25 cellular contexts compared by ENCODE assay signal in the genomic region with DNA sequence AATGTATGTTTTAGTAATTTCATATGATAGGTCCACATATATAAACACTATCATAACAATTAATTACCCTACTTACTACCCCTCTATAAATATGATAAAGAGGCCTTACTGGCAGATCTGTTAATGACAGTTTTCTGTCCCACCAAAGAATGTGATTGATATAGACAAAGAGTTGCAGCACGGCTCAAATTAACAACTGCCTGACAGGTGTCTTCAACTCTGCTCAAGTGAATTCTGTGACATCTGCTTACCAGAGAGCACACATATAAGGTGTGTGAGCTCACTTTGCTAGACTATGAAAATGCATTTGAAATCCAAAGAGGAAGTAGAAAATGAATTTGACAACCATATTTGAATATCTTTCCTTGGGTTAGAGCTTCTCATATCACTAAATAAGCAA. TPM values are rescaled to one million over a fixed set of nuclear protein-coding genes. Genes with fewer than 3 reads are reported as not detected.
DNase-seq lines count a peak whose midpoint lies in the region; ATAC-seq and TF ChIP-seq lines count a peak whose summit lies in the region.
"Had no signal": no experiment of that assay in that cellular context is flagged by ENCODE, and none has a peak within 500 bp of the region (broad histone marks: within the 10 kb centered on the region; RNA-seq: fewer than 3 reads in every experiment).

No MANE protein-coding gene starts in this region.

- H3K4me3 ChIP-seq in GM06990 (replicated peaks; ENCODE audit: low read depth, low read length) (no peak overlapping the region), OCI-LY3 (ENCODE audit: low read length) (no peak overlapping the region), neural cell (ENCODE audit: low read length) (no peak overlapping the region), trophoblast cell (ENCODE audit: low read depth, low read length) (no peak overlapping the region)
- no peak overlapping the region for H3K4me3 ChIP-seq in CD8-positive, alpha-beta memory T cell (ENCODE audit: low read length)
- H3K4me3 ChIP-seq: BLaER1, K562, SJSA1 had no signal

- no peak for ATAC-seq in GM19397 (IDR thresholded peaks at IDR 0.05; ENCODE audit: unreplicated experiment)
- ATAC-seq: HepG2, K562, PC-3 had no signal

- H3K9me3 Mint-ChIP-seq in CD8-positive, alpha-beta memory T cell = peaks cover 2 to 12% (median 4%) of the 10 kb centered on the region in 5 donors

- peak; percentile 92 for TF ChIP-seq EP300 in neural cell (conservative IDR thresholded peaks at IDR 0.05; ENCODE audit: poor library complexity, severe bottlenecking)

- H3K27ac Mint-ChIP-seq in CD8-positive, alpha-beta memory T cell = no peak overlapping the region
- H3K27ac Mint-ChIP-seq: CD4-positive, CD25-positive, alpha-beta regulatory T cell had no signal

- TF ChIP-seq CTCF in GM06990 (IDR thresholded peaks at IDR 0.05; ENCODE audit: insufficient read depth, low read length, poor library complexity, severe bottlenecking) (no peak), OCI-LY3 (IDR thresholded peaks at IDR 0.05; ENCODE audit: low read depth, low read length) (no peak), neural cell (IDR thresholded peaks at IDR 0.05; ENCODE audit: poor library complexity, severe bottlenecking) (no peak)

- H3K27ac ChIP-seq in OCI-LY3 (ENCODE audit: low read length) (peak overlapping the region; percentile 81), neural cell (ENCODE audit: low read length) (peak overlapping the region; percentile 76), trophoblast cell (ENCODE audit: low read depth, low read length) (no peak overlapping the region)
- H3K27ac ChIP-seq in CD8-positive, alpha-beta memory T cell (ENCODE audit: low read depth, low read length) = no peak overlapping the region
- H3K27ac ChIP-seq: BLaER1, SJSA1 had no signal

- no peak overlapping the region for H4K8ac ChIP-seq in trophoblast cell (ENCODE audit: low read depth, low read length)

- no peak overlapping the region for H2BK12ac ChIP-seq in trophoblast cell (ENCODE audit: low read length)

- no peak overlapping the region for H3K4me3 Mint-ChIP-seq in CD8-positive, alpha-beta memory T cell
- H3K4me3 Mint-ChIP-seq: CD4-positive, CD25-positive, alpha-beta regulatory T cell had no signal

- no peak overlapping the region for H3K14ac ChIP-seq in trophoblast cell (ENCODE audit: low read length)

- no peaks in the 10 kb centered on the region for H3K79me1 ChIP-seq in trophoblast cell (ENCODE audit: low read length)

- no peaks in the 10 kb centered on the region for H3K27me3 ChIP-seq in GM06990 (replicated peaks; ENCODE audit: control insufficient read depth, insufficient read depth, low read length)
- no peaks in the 10 kb centered on the region for H3K27me3 ChIP-seq in OCI-LY3 (ENCODE audit: low read depth, low read length)
- no peaks in the 10 kb centered on the region for H3K27me3 ChIP-seq in neural cell (ENCODE audit: insufficient read depth, low read depth, low read length)
- no peaks in the 10 kb centered on the region for H3K27me3 ChIP-seq in trophoblast cell (ENCODE audit: insufficient read depth, low read length)
- H3K27me3 ChIP-seq in CD8-positive, alpha-beta memory T cell (ENCODE audit: insufficient read depth, low read length, poor library complexity, severe bottlenecking) = no peaks in the 10 kb centered on the region
- H3K27me3 ChIP-seq: BLaER1, SJSA1 had no signal

- WGBS in trophoblast cell (ENCODE audit: extremely low coverage, insufficient coverage, insufficient read length) = no CpG with 5 or more reads among the region's 1 CpG

- H3K9ac ChIP-seq in OCI-LY3 (ENCODE audit: low read length) (0 out of 2 replicates have a peak overlapping the region, but pooled peaks have one; percentile 29), neural cell (ENCODE audit: low read length) (no peak overlapping the region), trophoblast cell (ENCODE audit: low read length) (no peak overlapping the region)
- H3K9ac ChIP-seq: BLaER1 had no signal

- H3K36me3 Mint-ChIP-seq in CD8-positive, alpha-beta memory T cell = no peaks in the 10 kb centered on the region
- H3K36me3 Mint-ChIP-seq: CD4-positive, CD25-positive, alpha-beta regulatory T cell had no signal

- CTCF ChIA-PET in CD8-positive, alpha-beta memory T cell (lab: Charles Lee) = no interaction called here

- H3F3A ChIP-seq in neural cell (ENCODE audit: insufficient read depth, low read length, poor library complexity, severe bottlenecking) = no peaks in the 10 kb centered on the region

- POLR2A ChIA-PET in CD8-positive, alpha-beta memory T cell (lab: Charles Lee) = no interaction called here

- H3K9me3 ChIP-seq in OCI-LY3 (ENCODE audit: insufficient read depth, low read length) = peaks cover under 1% of the 10 kb centered on the region; the same call in 1 of the 2 replicates
- no peaks in the 10 kb centered on the region for H3K9me3 ChIP-seq in neural cell (ENCODE audit: low read length)
- H3K9me3 ChIP-seq in trophoblast cell (ENCODE audit: insufficient read depth, low read depth, low read length) = no peaks in the 10 kb centered on the region
- H3K9me3 ChIP-seq in CD8-positive, alpha-beta memory T cell (ENCODE audit: low read length) = no peaks in the 10 kb centered on the region
- H3K9me3 ChIP-seq: BLaER1, SJSA1 had no signal

- no peak overlapping the region for H2BK5ac ChIP-seq in trophoblast cell (ENCODE audit: low read depth, low read length, poor library complexity)

- no peaks in the 10 kb centered on the region for H3K36me3 ChIP-seq in GM06990 (ENCODE audit: control insufficient read depth, insufficient read depth, low read length)
- no peaks in the 10 kb centered on the region for H3K36me3 ChIP-seq in OCI-LY3 (replicated peaks; ENCODE audit: low read depth, low read length)
- no peaks in the 10 kb centered on the region for H3K36me3 ChIP-seq in neural cell (ENCODE audit: insufficient read depth, low read length)
- H3K36me3 ChIP-seq in trophoblast cell (ENCODE audit: control insufficient read depth in 1 of 2, insufficient read depth in 2 of 2, low read length in 2 of 2) = no peaks in the 10 kb centered on the region
- H3K36me3 ChIP-seq in CD8-positive, alpha-beta memory T cell (ENCODE audit: insufficient read depth, low read length) = no peaks in the 10 kb centered on the region
- H3K36me3 ChIP-seq: BLaER1, SJSA1 had no signal

- H3K79me2 ChIP-seq in OCI-LY3 (ENCODE audit: low read length) (no peaks in the 10 kb centered on the region), neural cell (replicated peaks; ENCODE audit: insufficient read depth, low read length) (no peaks in the 10 kb centered on the region), trophoblast cell (ENCODE audit: control insufficient read depth, insufficient read depth, low read length, poor library complexity) (no peaks in the 10 kb centered on the region)

- no peak overlapping the region for H2AK5ac ChIP-seq in trophoblast cell (ENCODE audit: low read length)

- H2AFZ ChIP-seq in OCI-LY3 (ENCODE audit: low read depth, low read length) (no peak overlapping the region), neural cell (ENCODE audit: low read depth, low read length) (no peak overlapping the region), trophoblast cell (ENCODE audit: insufficient read depth, low read length, poor library complexity) (no peak overlapping the region)

- H3K18ac ChIP-seq in trophoblast cell (ENCODE audit: low read length) = no peak overlapping the region

- no peak overlapping the region for H3K4ac ChIP-seq in trophoblast cell (ENCODE audit: low read depth, low read length)

- no peaks in the 10 kb centered on the region for H3K9me2 ChIP-seq in neural cell (ENCODE audit: insufficient read depth, low read length)

- TF ChIP-seq RAD21 in neural cell (conservative IDR thresholded peaks at IDR 0.05) = no peak

- no peaks in the 10 kb centered on the region for H3K27me3 Mint-ChIP-seq in CD8-positive, alpha-beta memory T cell
- H3K27me3 Mint-ChIP-seq: CD4-positive, CD25-positive, alpha-beta regulatory T cell had no signal

- H3K4me1 ChIP-seq in OCI-LY3 (ENCODE audit: low read length) (peaks cover 35% of the 10 kb centered on the region), trophoblast cell (ENCODE audit: control insufficient read depth in 1 of 2, insufficient read depth in 2 of 2, low read length in 2 of 2) (no peaks in the 10 kb centered on the region)
- H3K4me1 ChIP-seq in CD8-positive, alpha-beta memory T cell (ENCODE audit: insufficient read depth, low read length) = no peaks in the 10 kb centered on the region
- H3K4me1 ChIP-seq: BLaER1, SJSA1 had no signal

- no peak overlapping the region for H3K23ac ChIP-seq in trophoblast cell (ENCODE audit: low read length)

- peak overlapping the region; percentile 49 for H3K4me2 ChIP-seq in OCI-LY3 (ENCODE audit: low read length)
- H3K4me2 ChIP-seq in neural cell (ENCODE audit: low read length) = no peak overlapping the region
- H3K4me2 ChIP-seq in trophoblast cell (ENCODE audit: low read length) = no peak overlapping the region
- H3K4me2 ChIP-seq: BLaER1 had no signal

- no peak overlapping the region for H2BK120ac ChIP-seq in trophoblast cell (ENCODE audit: insufficient read depth, low read length, poor library complexity)

- H3K4me1 Mint-ChIP-seq in CD8-positive, alpha-beta memory T cell = no peaks in the 10 kb centered on the region
- H3K4me1 Mint-ChIP-seq: CD4-positive, CD25-positive, alpha-beta regulatory T cell had no signal

- no peak overlapping the region for H4K12ac ChIP-seq in trophoblast cell (ENCODE audit: low read depth, low read length)

- DNase-seq in GM06990 (ENCODE audit: extremely low read depth, insufficient read length) = peak; percentile 10
- DNase-seq in LHCN-M2 (ENCODE audit: low read depth) = peak; percentile 62
- DNase-seq in trophoblast cell = no peak
- no peak for DNase-seq in CD8-positive, alpha-beta memory T cell
- no peak for DNase-seq in SIG-M5 treated with dmso at 0.1 percent for 504 hours (lab: John Stamatoyannopoulos, UW; ENCODE audit: unreplicated experiment)
- DNase-seq: CD4-positive, CD25-positive, alpha-beta regulatory T cell; DMS79 treated with DMSO at 0.1 percent for 48 hours; GF-D8; Kasumi-1; MV-4-11; NCI-H1105; NCI-H1436 treated with DMSO at 0.1 percent for 48 hours; NCI-H187 treated with DMSO at 0.1 percent for 48 hours; NCI-H2107; NCI-H446 treated with DMSO at 0.1 percent for 48 hours; NCI-H748 treated with DMSO at 0.1 percent for 48 hours; PC-3 had no signal

- no peak overlapping the region for H4K91ac ChIP-seq in trophoblast cell (ENCODE audit: low read depth, low read length)

- H4K20me1 ChIP-seq in OCI-LY3 (ENCODE audit: insufficient read depth, low read length) (no peaks in the 10 kb centered on the region), neural cell (ENCODE audit: insufficient read depth) (no peaks in the 10 kb centered on the region)
- H4K20me1 ChIP-seq: BLaER1 had no signal

TF ChIP-seq in neural cell, 6 proteins besides CTCF, POLR2A, EP300 and RAD21:
- TF ChIP-seq POLR2AphosphoS5 (IDR thresholded peaks at IDR 0.05) (peak; percentile 61), MXI1 (conservative IDR thresholded peaks at IDR 0.05; ENCODE audit: poor library complexity, severe bottlenecking) (no peak), TAF1 (IDR thresholded peaks at IDR 0.05; ENCODE audit: low read depth) (no peak)
TF ChIP-seq in neural cell: peak in this region for 1.

RNA-seq across cellular contexts. Expression of a gene that starts 36.6 kb away (rescaled TPM):
- total RNA-seq in LHCN-M2 (2014; rRNA removed) = 36.7 and 40.4 TPM in 2 replicates
- polyA plus RNA-seq in LHCN-M2 (2012) = 4.1 TPM
- polyA plus RNA-seq in neural cell = 6.7 and 7.0 TPM in 2 replicates
- polyA minus RNA-seq in neural cell = 34.4 and 35.1 TPM in 2 replicates
- polyA plus RNA-seq in trophoblast cell (2013) = 4.3 and 5.2 TPM in 2 replicates
- not detected for total RNA-seq in CD8-positive, alpha-beta memory T cell
- not detected for polyA plus RNA-seq in CD8-positive, alpha-beta memory T cell
- total RNA-seq: CD4-positive, CD25-positive, alpha-beta regulatory T cell; HepG2; MCF 10A had no signal
- polyA plus RNA-seq: CD4-positive, CD25-positive, alpha-beta regulatory T cell; HepG2; K562 had no signal

Comparison
In these comparisons a context has a peak if more than half of its experiments do, and no peak if none do; other contexts are left out.
1. DNase-seq: peak in GM06990 (single experiment) and LHCN-M2 (single experiment); none in trophoblast cell (0 of 2), CD8-positive, alpha-beta memory T cell (0 of 5) and SIG-M5 treated with dmso at 0.1 percent for 504 hours (single experiment).
2. H3K27ac ChIP-seq: peak in OCI-LY3 (single experiment) and neural cell (single experiment); none in trophoblast cell (single experiment) and CD8-positive, alpha-beta memory T cell (single experiment).
3. RNA of a gene that starts 36.6 kb away (total RNA-seq): 36.7 to 40.4 TPM in LHCN-M2; not detected in CD8-positive, alpha-beta memory T cell; every median in the first group is over 10 times any median in the second.